Comparison of ENCODE assay signal across 1 cellular context in genomic region chr22:23715811-23716355, GRCh38.
TF ChIP-seq lines count a peak whose summit lies in the region.

No MANE protein-coding gene starts in this region.

TF ChIP-seq in HepG2, 621 proteins besides CTCF, POLR2A, EP300 and RAD21:
- no peak for TF ChIP-seq NR3C1 (CRISPR knock-in tag; IDR thresholded peaks at IDR 0.05)
- no peak for TF ChIP-seq ZNF318 (CRISPR knock-in tag; IDR thresholded peaks at IDR 0.05)
- no peak for TF ChIP-seq ZNF121 (CRISPR knock-in tag; IDR thresholded peaks at IDR 0.05)
- TF ChIP-seq ZNF432 (CRISPR knock-in tag; IDR thresholded peaks at IDR 0.05; ENCODE audit: borderline replicate concordance) = no peak
- TF ChIP-seq FOXO1 (CRISPR knock-in tag; IDR thresholded peaks at IDR 0.05) = 0 out of 2 replicates have a peak, but pooled peaks have one; percentile 18
- TF ChIP-seq GATAD2A (CRISPR knock-in tag; IDR thresholded peaks at IDR 0.05) = no peak
- TF ChIP-seq ZBTB38 (CRISPR knock-in tag; IDR thresholded peaks at IDR 0.05) = 0 out of 2 replicates have a peak, but pooled peaks have one; percentile 16
- TF ChIP-seq MED8 (CRISPR knock-in tag; IDR thresholded peaks at IDR 0.05; ENCODE audit: insufficient replicate concordance) = no peak
- no peak for TF ChIP-seq ZNF841 (CRISPR knock-in tag; IDR thresholded peaks at IDR 0.05; ENCODE audit: borderline replicate concordance)
